ENCODE assay signal across 8 cellular contexts in genomic region chr4:83112678-83113428, GRCh38. TPM values are rescaled to one million over a fixed set of nuclear protein-coding genes. Genes with fewer than 3 reads are reported as not detected.
DNase-seq lines count a peak whose midpoint lies in the region; ATAC-seq, FAIRE-seq and TF ChIP-seq lines count a peak whose summit lies in the region.

No MANE protein-coding gene starts in this region.

- ATAC-seq in activated B cell treated with CpG ODN at 0.5 μM for 24 hours (ENCODE audit: low read depth) (no peak), HG02938 (IDR thresholded peaks at IDR 0.05; ENCODE audit: unreplicated experiment) (no peak), HG03432 (IDR thresholded peaks at IDR 0.05; ENCODE audit: unreplicated experiment) (no peak), HG02840 (IDR thresholded peaks at IDR 0.05; ENCODE audit: low FRiP score, unreplicated experiment) (no peak), GM21529 (IDR thresholded peaks at IDR 0.05; ENCODE audit: unreplicated experiment) (no peak)

- peak; percentile 52 for DNase-seq in AG10803 (ENCODE audit: low read depth)
- peak in 1 of 2 experiments; percentile 56 for DNase-seq in HL-60 (ENCODE audit: low read depth in 1 of 2, low spot score in 1 of 2)
- no peak for DNase-seq in activated B cell treated with CpG ODN at 0.5 μM for 24 hours
- no peak for DNase-seq in keratinocyte (ENCODE audit: low read depth, low spot score)

- no peaks in the 10 kb centered on the region for H3K9me3 ChIP-seq in keratinocyte (ENCODE audit: control insufficient read depth, low read depth, low read length)

- POLR2A ChIA-PET in activated B cell treated with CpG ODN at 0.5 μM for 24 hours (lab: Charles Lee), result interaction anchor here (0.5 to 8.3 kb wide), 24 partner anchors 10 to 170 kb away, joined by 3 to 127 read pairs (median 4); partner anchors contain the start of genes COPS4 and COQ2

- peak overlapping the region; percentile 93 for H3K4me3 Mint-ChIP-seq in activated B cell treated with CpG ODN at 0.5 μM for 24 hours

- H3K27me3 ChIP-seq in HL-60 (ENCODE audit: insufficient read depth, poor library complexity, severe bottlenecking) (no peaks in the 10 kb centered on the region), keratinocyte (ENCODE audit: control insufficient read depth, extremely low read depth, insufficient read depth, low read length) (no peaks in the 10 kb centered on the region)

- H3K36me3 Mint-ChIP-seq in activated B cell treated with CpG ODN at 0.5 μM for 24 hours (ENCODE audit: low read depth), result peaks cover 31% of the 10 kb centered on the region

- peaks cover 25% of the 10 kb centered on the region for H3K4me1 ChIP-seq in keratinocyte (ENCODE audit: control insufficient read depth, extremely low read depth, insufficient read depth, low read length)

- peak; percentile 73 for FAIRE-seq in keratinocyte (lab: Jason Lieb, UNC)

- dilution Hi-C loops in keratinocyte (cut with MboI; ENCODE audit: extremely low pct_ligation_motif_present, low sequenced_read_pairs), result no loop called here

- H3K27ac ChIP-seq in HL-60 (replicated peaks) (peak overlapping the region; percentile 99), keratinocyte (ENCODE audit: control insufficient read depth, insufficient read depth, low read length) (no peak overlapping the region)

- CTCF ChIA-PET in activated B cell treated with CpG ODN at 0.5 μM for 24 hours (lab: Charles Lee), result interaction anchor here (0.9 to 5.3 kb wide), 9 partner anchors 11 to 169 kb away, joined by 3 to 38 read pairs (median 6); no protein-coding TSS in a partner anchor

- no peak overlapping the region for H3K9ac ChIP-seq in keratinocyte (ENCODE audit: control insufficient read depth, extremely low read depth, insufficient read depth, low read length)

- H2AFZ ChIP-seq in keratinocyte (ENCODE audit: control insufficient read depth, low read length), result no peak overlapping the region

- no peak for TF ChIP-seq CTCF in AG10803 (conservative IDR thresholded peaks at IDR 0.05; ENCODE audit: low read length)
- TF ChIP-seq CTCF in HL-60 (IDR thresholded peaks at IDR 0.05; ENCODE audit: insufficient read depth, low read length), result no peak
- no peak for TF ChIP-seq CTCF in activated B cell treated with CpG ODN at 0.5 μM for 24 hours (IDR thresholded peaks at IDR 0.05)
- TF ChIP-seq CTCF in keratinocyte (optimal IDR thresholded peaks at IDR 0.05 in 1 of 3, IDR thresholded peaks at IDR 0.05 in 1 of 3, conservative IDR thresholded peaks at IDR 0.05 in 1 of 3; ENCODE audit: extremely low read depth in 1 of 3, insufficient read depth in 2 of 3, low read length in 3 of 3), result no peak

- peaks cover 59% of the 10 kb centered on the region for H3K4me1 Mint-ChIP-seq in activated B cell treated with CpG ODN at 0.5 μM for 24 hours

- no peaks in the 10 kb centered on the region for H3K79me2 ChIP-seq in keratinocyte (ENCODE audit: control insufficient read depth, insufficient read depth, low read length)

- H3K4me3 ChIP-seq in AG10803 (ENCODE audit: low read length), result no peak overlapping the region
- H3K4me3 ChIP-seq in HL-60 (replicated peaks; ENCODE audit: insufficient read depth, low read length), result peak overlapping the region; percentile 49
- H3K4me3 ChIP-seq in keratinocyte (ENCODE audit: control insufficient read depth in 2 of 3, extremely low read depth in 1 of 3, insufficient read depth in 2 of 3, low read depth in 1 of 3, low read length in 3 of 3), result no peak overlapping the region

- H3K27me3 Mint-ChIP-seq in activated B cell treated with CpG ODN at 0.5 μM for 24 hours, result no peaks in the 10 kb centered on the region

- no peaks in the 10 kb centered on the region for H4K20me1 ChIP-seq in keratinocyte (ENCODE audit: control insufficient read depth, extremely low read depth, insufficient read depth, low read length)

- peak overlapping the region; percentile 99 for H3K27ac Mint-ChIP-seq in activated B cell treated with CpG ODN at 0.5 μM for 24 hours

- H3K4me2 ChIP-seq in keratinocyte (ENCODE audit: control insufficient read depth, extremely low read depth, insufficient read depth, low read depth, low read length), result no peak overlapping the region

- intact Hi-C loops in activated B cell treated with CpG ODN at 0.5 μM for 24 hours (cut with micrococcal nuclease), result loop anchor here (1.0 to 10.0 kb wide), 2 partner anchors 104 to 1618 kb away; no protein-coding TSS in a partner anchor

- no peaks in the 10 kb centered on the region for H3K9me1 ChIP-seq in keratinocyte (ENCODE audit: control insufficient read depth, extremely low read depth, insufficient read depth, low read length)

- H3K36me3 ChIP-seq in keratinocyte (ENCODE audit: control insufficient read depth in 2 of 2, extremely low read depth in 1 of 2, insufficient read depth in 2 of 2, low read length in 2 of 2), result no peaks in the 10 kb centered on the region

- no peaks in the 10 kb centered on the region for H3K9me3 Mint-ChIP-seq in activated B cell treated with CpG ODN at 0.5 μM for 24 hours

RNA-seq across cellular contexts. Expression of gene PLAC8, which starts 1.7 kb away (rescaled TPM):
- total RNA-seq in activated B cell treated with CpG ODN at 0.5 μM for 24 hours, result 142 and 153 TPM in 2 replicates
- polyA plus RNA-seq in keratinocyte, result 0.61 to 1.5 TPM (median 1.3 TPM) in 3 replicates
- polyA plus RNA-seq in keratinocyte (2011; ENCODE audit: low read depth), result not detected
- 0.61 and 0.98 TPM in 2 replicates for polyA plus RNA-seq in keratinocyte (2011; cell fraction: cytosol; rRNA removed)
- polyA plus RNA-seq in keratinocyte (2011; cell fraction: nucleus; rRNA removed), result 0.66 and 0.81 TPM in 2 replicates
- polyA plus RNA-seq in keratinocyte (2012; ENCODE audit: low replicate concordance), result 0.48 and 0.91 TPM in 2 replicates
- polyA minus RNA-seq in keratinocyte, result 0.53 to 1.0 TPM in 2 of 3 replicates, not detected in the other
- 1.3 TPM for polyA minus RNA-seq in keratinocyte (2011; cell fraction: cytosol; rRNA and poly(A)+ RNA removed)
- polyA minus RNA-seq in keratinocyte (2011; cell fraction: nucleus; rRNA and poly(A)+ RNA removed), result 0.21 TPM in 1 of 2 replicates, not detected in the other
